Comparison of ENCODE assay signal across 2 cellular contexts in the genomic region with DNA sequence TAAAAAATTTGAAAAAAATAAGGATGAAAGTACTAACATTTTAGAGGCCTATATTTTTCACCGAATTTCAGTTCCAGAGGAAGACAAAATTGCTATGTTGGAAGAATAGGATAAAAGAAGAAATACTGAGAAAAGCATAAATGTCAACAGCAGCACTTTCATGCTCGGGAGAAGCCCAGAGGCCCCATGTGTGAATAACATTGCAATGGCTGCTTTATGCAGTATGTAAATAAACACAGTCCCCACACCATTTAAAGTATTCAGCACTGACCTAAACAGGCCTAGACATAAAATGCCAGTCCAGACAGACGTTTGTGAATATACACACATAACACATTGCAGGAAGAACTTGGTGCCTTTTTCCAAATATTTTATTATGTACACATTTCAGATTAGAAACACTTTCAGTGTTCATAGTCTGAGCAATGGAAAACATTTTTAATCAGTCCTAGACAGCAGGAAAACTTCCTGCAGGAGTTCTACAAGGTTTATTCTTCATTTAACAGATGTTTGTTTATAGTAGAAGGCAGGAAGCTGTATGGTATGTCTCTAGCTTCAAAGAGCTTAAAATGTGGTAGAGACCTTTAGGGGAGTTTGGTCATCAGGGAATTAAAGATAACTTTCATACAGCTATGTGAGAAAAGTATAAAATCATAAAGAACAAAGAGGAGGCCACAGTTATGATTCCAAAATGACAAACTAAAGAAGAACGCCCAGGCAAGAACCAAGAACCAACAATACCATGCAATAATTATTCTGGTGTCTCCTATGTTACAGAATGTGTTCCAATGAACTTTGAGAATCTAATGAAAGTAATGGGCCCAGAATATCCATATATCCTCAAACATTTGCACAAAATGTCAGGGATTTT.
TF ChIP-seq lines count a peak whose summit lies in the region.

No MANE protein-coding gene starts in this region.

TF ChIP-seq in GM12878, 131 proteins besides CTCF, POLR2A, EP300 and RAD21:
- TF ChIP-seq STAT1 (conservative IDR thresholded peaks at IDR 0.05) (no peak), BRCA1 (IDR thresholded peaks at IDR 0.05; ENCODE audit: low read depth, low read length) (no peak), ZNF384 (IDR thresholded peaks at IDR 0.05; ENCODE audit: borderline replicate concordance, low read depth, low read length) (no peak), SP1 (IDR thresholded peaks at IDR 0.05; ENCODE audit: low read depth, low read length) (no peak), RFX5 (IDR thresholded peaks at IDR 0.05; ENCODE audit: low read depth, low read length) (no peak), SIX5 (IDR thresholded peaks at IDR 0.05; ENCODE audit: low read depth, low read length, severe bottlenecking) (no peak), BCLAF1 (IDR thresholded peaks at IDR 0.05) (no peak), IRF4 (IDR thresholded peaks at IDR 0.05; ENCODE audit: low read depth, low read length) (no peak), ZNF217 (IDR thresholded peaks at IDR 0.05) (no peak), ZNF622 (IDR thresholded peaks at IDR 0.05) (no peak), KDM1A (IDR thresholded peaks at IDR 0.05; ENCODE audit: borderline replicate concordance) (no peak), RCOR1 (conservative IDR thresholded peaks at IDR 0.05; ENCODE audit: low read depth, low read length) (no peak), MTA2 (IDR thresholded peaks at IDR 0.05; ENCODE audit: low read depth) (no peak), HDGF (IDR thresholded peaks at IDR 0.05) (no peak), TARDBP (IDR thresholded peaks at IDR 0.05; ENCODE audit: borderline replicate concordance) (no peak), ATF7 (IDR thresholded peaks at IDR 0.05; ENCODE audit: low read depth) (no peak), ESRRA (IDR thresholded peaks at IDR 0.05; ENCODE audit: low read length) (no peak), TCF12 (IDR thresholded peaks at IDR 0.05; ENCODE audit: low read depth, low read length) (no peak)
- TF ChIP-seq, protein P1, sequence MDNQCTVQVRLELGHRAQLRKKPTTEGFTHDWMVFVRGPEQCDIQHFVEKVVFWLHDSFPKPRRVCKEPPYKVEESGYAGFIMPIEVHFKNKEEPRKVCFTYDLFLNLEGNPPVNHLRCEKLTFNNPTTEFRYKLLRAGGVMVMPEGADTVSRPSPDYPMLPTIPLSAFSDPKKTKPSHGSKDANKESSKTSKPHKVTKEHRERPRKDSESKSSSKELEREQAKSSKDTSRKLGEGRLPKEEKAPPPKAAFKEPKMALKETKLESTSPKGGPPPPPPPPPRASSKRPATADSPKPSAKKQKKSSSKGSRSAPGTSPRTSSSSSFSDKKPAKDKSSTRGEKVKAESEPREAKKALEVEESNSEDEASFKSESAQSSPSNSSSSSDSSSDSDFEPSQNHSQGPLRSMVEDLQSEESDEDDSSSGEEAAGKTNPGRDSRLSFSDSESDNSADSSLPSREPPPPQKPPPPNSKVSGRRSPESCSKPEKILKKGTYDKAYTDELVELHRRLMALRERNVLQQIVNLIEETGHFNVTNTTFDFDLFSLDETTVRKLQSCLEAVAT (IDR thresholded peaks at IDR 0.05), result no peak
- TF ChIP-seq, protein P2, sequence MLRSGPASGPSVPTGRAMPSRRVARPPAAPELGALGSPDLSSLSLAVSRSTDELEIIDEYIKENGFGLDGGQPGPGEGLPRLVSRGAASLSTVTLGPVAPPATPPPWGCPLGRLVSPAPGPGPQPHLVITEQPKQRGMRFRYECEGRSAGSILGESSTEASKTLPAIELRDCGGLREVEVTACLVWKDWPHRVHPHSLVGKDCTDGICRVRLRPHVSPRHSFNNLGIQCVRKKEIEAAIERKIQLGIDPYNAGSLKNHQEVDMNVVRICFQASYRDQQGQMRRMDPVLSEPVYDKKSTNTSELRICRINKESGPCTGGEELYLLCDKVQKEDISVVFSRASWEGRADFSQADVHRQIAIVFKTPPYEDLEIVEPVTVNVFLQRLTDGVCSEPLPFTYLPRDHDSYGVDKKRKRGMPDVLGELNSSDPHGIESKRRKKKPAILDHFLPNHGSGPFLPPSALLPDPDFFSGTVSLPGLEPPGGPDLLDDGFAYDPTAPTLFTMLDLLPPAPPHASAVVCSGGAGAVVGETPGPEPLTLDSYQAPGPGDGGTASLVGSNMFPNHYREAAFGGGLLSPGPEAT (IDR thresholded peaks at IDR 0.05; ENCODE audit: low read depth), result no peak

TF ChIP-seq in HEK293T, 16 proteins besides CTCF, POLR2A, EP300 and RAD21:
- TF ChIP-seq BHLHE40 (IDR thresholded peaks at IDR 0.05; ENCODE audit: borderline replicate concordance), result no peak
- no peak for TF ChIP-seq L3MBTL2 (conservative IDR thresholded peaks at IDR 0.05)
- no peak for TF ChIP-seq SP1 (IDR thresholded peaks at IDR 0.05)
- TF ChIP-seq NFRKB (IDR thresholded peaks at IDR 0.05), result no peak
